Comparison of ENCODE assay signal across 17 cellular contexts in the genomic region with DNA sequence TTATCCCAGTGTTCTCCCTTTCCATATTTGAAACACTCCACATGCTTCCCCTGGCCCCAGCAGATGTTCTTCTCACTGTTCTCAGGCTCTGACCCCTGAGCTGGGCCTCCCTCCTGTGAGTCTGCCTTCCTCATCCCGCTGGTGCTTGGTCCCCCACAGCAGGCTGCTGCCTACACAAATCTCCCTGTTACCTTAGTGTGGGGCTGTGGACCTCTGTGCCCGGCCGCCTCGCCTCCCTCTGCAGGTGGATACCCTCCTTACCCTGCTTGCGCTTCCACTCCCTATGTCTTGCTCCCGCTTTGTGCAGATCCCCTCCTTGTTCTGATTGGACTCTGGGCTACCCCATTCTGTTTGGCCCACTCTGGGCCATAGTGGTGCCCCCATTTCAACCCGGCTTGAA. TPM values are rescaled to one million over a fixed set of nuclear protein-coding genes. Genes with fewer than 3 reads are reported as not detected.
A peak's percentile ranks its signal among the peaks of the same experiment; 100 is the strongest.
DNase-seq lines count a peak whose midpoint lies in the region; ATAC-seq and TF ChIP-seq lines count a peak whose summit lies in the region.
"Had no signal": no experiment of that assay in that cellular context is flagged by ENCODE, and none has a peak within 500 bp of the region (broad histone marks: within the 10 kb centered on the region; RNA-seq: fewer than 3 reads in every experiment).

No MANE protein-coding gene starts in this region.

- H3K4me3 ChIP-seq in GM23338, result no peak overlapping the region
- no peak overlapping the region for H3K4me3 ChIP-seq in endodermal cell (ENCODE audit: low read length)
- no peak overlapping the region for H3K4me3 ChIP-seq in muscle layer of colon (ENCODE audit: low read depth in 1 of 2, low read length in 2 of 2)
- H3K4me3 ChIP-seq: A549 had no signal

- H3K9me3 ChIP-seq in endodermal cell (ENCODE audit: control insufficient read depth, low read length) (no peaks in the 10 kb centered on the region), muscle layer of colon (ENCODE audit: low read length) (no peaks in the 10 kb centered on the region)
- H3K9me3 ChIP-seq: A549, BE2C, SK-N-SH had no signal

- H3K9me2 ChIP-seq in GM23338 (ENCODE audit: insufficient read depth), result no peaks in the 10 kb centered on the region
- H3K9me2 ChIP-seq: SK-N-SH had no signal

- H3K27me3 Mint-ChIP-seq in GM23338 (ENCODE audit: insufficient read depth, low read depth, poor library complexity), result no peaks in the 10 kb centered on the region
- H3K27me3 Mint-ChIP-seq in endodermal cell (ENCODE audit: insufficient read depth), result no peaks in the 10 kb centered on the region
- H3K27me3 Mint-ChIP-seq in stimulated activated naive B cell treated with anti-CD40 and anti-IgM and Interleukin-4, amounts not matched to agents 10 μg/mL and 1 μg/mL and 100 μg/mL, for 72 hours, result no peaks in the 10 kb centered on the region

- H3K4me3 Mint-ChIP-seq in GM23338 (no peak overlapping the region), endodermal cell (no peak overlapping the region)
- no peak overlapping the region for H3K4me3 Mint-ChIP-seq in stimulated activated naive B cell treated with anti-CD40 and anti-IgM and Interleukin-4, amounts not matched to agents 10 μg/mL and 1 μg/mL and 100 μg/mL, for 72 hours

- 0 out of 2 replicates have a peak, but pooled peaks cover 5% of the 10 kb centered on the region for H4K20me1 ChIP-seq in GM23338 (replicated peaks; ENCODE audit: insufficient read depth)

- H3K9ac ChIP-seq in endodermal cell (ENCODE audit: extremely low read depth, low read length, poor library complexity, severe bottlenecking) (no peak overlapping the region), muscle layer of colon (ENCODE audit: low read length) (no peak overlapping the region)
- H3K9ac ChIP-seq: SK-N-SH had no signal

- H3K27ac Mint-ChIP-seq in GM23338, result no peak overlapping the region
- H3K27ac Mint-ChIP-seq in endodermal cell, result peak overlapping the region; percentile 22
- no peak overlapping the region for H3K27ac Mint-ChIP-seq in stimulated activated naive B cell treated with anti-CD40 and anti-IgM and Interleukin-4, amounts not matched to agents 10 μg/mL and 1 μg/mL and 100 μg/mL, for 72 hours

- H3F3A ChIP-seq in GM23338 (replicated peaks; ENCODE audit: low read depth), result no peaks in the 10 kb centered on the region

- H3K4me1 Mint-ChIP-seq in GM23338, result peaks cover 21% of the 10 kb centered on the region
- peaks cover 42% of the 10 kb centered on the region for H3K4me1 Mint-ChIP-seq in endodermal cell
- H3K4me1 Mint-ChIP-seq in stimulated activated naive B cell treated with anti-CD40 and anti-IgM and Interleukin-4, amounts not matched to agents 10 μg/mL and 1 μg/mL and 100 μg/mL, for 72 hours, result peaks cover 7 to 10% of the 10 kb centered on the region in 2 donors

- CTCF ChIA-PET in HEK293T (lab: Yijun Ruan, JAX), result interaction anchor here (0.6 kb wide), 2 partner anchors 19 to 328 kb away, joined by 3 to 4 read pairs; no protein-coding TSS in a partner anchor

- DNase-seq in GM23338 (ENCODE audit: low spot score) (no peak), endodermal cell (peak; percentile 58), retina (peak; percentile 18), HEK293T (ENCODE audit: extremely low spot score) (no peak), NCI-H2196 (lab: John Stamatoyannopoulos, UW; ENCODE audit: unreplicated experiment) (no peak)
- no peak for DNase-seq in stimulated activated naive B cell treated with anti-CD40 and anti-IgM and Interleukin-4, amounts not matched to agents 10 μg/mL and 1 μg/mL and 100 μg/mL, for 72 hours
- DNase-seq: BE2C; EL; GF-D8; Karpas-422; NCI-H1694; NCI-H69; NK-92 treated with Interleukin-12 subunit alpha and Interleukin-12 subunit beta, amount 100 ng/mL, for 24 hours; SIG-M5; SK-N-SH had no signal

- no peak overlapping the region for H2AFZ ChIP-seq in GM23338

- WGBS in endodermal cell (ENCODE audit: insufficient coverage in 1 of 2, insufficient read length in 1 of 2), 2 experiments, result 93 to 97% methylated on average over 5 to 7 of the region's 7 CpGs

- H3K79me2 ChIP-seq in GM23338 (replicated peaks; ENCODE audit: insufficient read depth), result no peaks in the 10 kb centered on the region

- TF ChIP-seq CTCF in GM23338 (conservative IDR thresholded peaks at IDR 0.05; ENCODE audit: low read depth in 2 of 2) (no peak), endodermal cell (conservative IDR thresholded peaks at IDR 0.05) (peak; percentile 16)

- ATAC-seq in GM23338, result peak; percentile 75
- ATAC-seq in stimulated activated naive B cell treated with anti-CD40 and anti-IgM and Interleukin-4, amounts not matched to agents 10 μg/mL and 1 μg/mL and 100 μg/mL, for 72 hours (replicated peaks), result no peak

- H3K27me3 ChIP-seq in GM23338 (ENCODE audit: insufficient read depth) (no peaks in the 10 kb centered on the region), endodermal cell (ENCODE audit: control insufficient read depth, insufficient read depth, low read length, poor library complexity, severe bottlenecking) (no peaks in the 10 kb centered on the region), muscle layer of colon (ENCODE audit: control insufficient read depth in 1 of 2, insufficient read depth in 2 of 2, low read length in 2 of 2) (no peaks in the 10 kb centered on the region)
- H3K27me3 ChIP-seq: BE2C had no signal

- H3K36me3 Mint-ChIP-seq in GM23338 (ENCODE audit: low read depth) (no peaks in the 10 kb centered on the region), endodermal cell (ENCODE audit: low read depth) (peaks cover 31% of the 10 kb centered on the region)
- peaks cover 7 to 16% of the 10 kb centered on the region in 2 donors for H3K36me3 Mint-ChIP-seq in stimulated activated naive B cell treated with anti-CD40 and anti-IgM and Interleukin-4, amounts not matched to agents 10 μg/mL and 1 μg/mL and 100 μg/mL, for 72 hours

- POLR2A ChIA-PET in HEK293T (lab: Yijun Ruan, JAX), result no interaction called here

- H3K36me3 ChIP-seq in GM23338 (ENCODE audit: insufficient read depth), result no peaks in the 10 kb centered on the region
- no peaks in the 10 kb centered on the region for H3K36me3 ChIP-seq in endodermal cell (ENCODE audit: control insufficient read depth, insufficient read depth, low read length)
- H3K36me3 ChIP-seq in muscle layer of colon (ENCODE audit: insufficient read depth, low read length), result no peaks in the 10 kb centered on the region
- H3K36me3 ChIP-seq: BE2C had no signal

- H3K27ac ChIP-seq in GM23338 (ENCODE audit: low read depth) (no peak overlapping the region), endodermal cell (ENCODE audit: low read depth, low read length) (no peak overlapping the region), muscle layer of colon (ENCODE audit: low read depth, low read length) (peak overlapping the region; percentile 42)
- H3K27ac ChIP-seq: A549 had no signal

- no peak overlapping the region for H3K4me2 ChIP-seq in GM23338
- H3K4me2 ChIP-seq: A549, SK-N-SH had no signal

- H3K4me1 ChIP-seq in GM23338 (ENCODE audit: insufficient read depth) (no peaks in the 10 kb centered on the region), endodermal cell (ENCODE audit: control insufficient read depth, insufficient read depth, low read length) (peaks cover 11% of the 10 kb centered on the region), muscle layer of colon (ENCODE audit: insufficient read depth, low read length) (peaks cover 24% of the 10 kb centered on the region)
- H3K4me1 ChIP-seq: A549, BE2C had no signal

- H3K9me3 Mint-ChIP-seq in GM23338, result no peaks in the 10 kb centered on the region
- peaks cover 3% of the 10 kb centered on the region for H3K9me3 Mint-ChIP-seq in endodermal cell
- no peaks in the 10 kb centered on the region for H3K9me3 Mint-ChIP-seq in stimulated activated naive B cell treated with anti-CD40 and anti-IgM and Interleukin-4, amounts not matched to agents 10 μg/mL and 1 μg/mL and 100 μg/mL, for 72 hours

TF ChIP-seq in GM23338, 12 proteins besides CTCF, POLR2A, EP300 and RAD21 (continues in another document):
- TF ChIP-seq EZH2 (IDR thresholded peaks at IDR 0.05; ENCODE audit: low read depth, unreplicated experiment) (no peak), JUNB (IDR thresholded peaks at IDR 0.05; ENCODE audit: unreplicated experiment) (no peak), CREB1 (CRISPR knock-in tag; IDR thresholded peaks at IDR 0.05; ENCODE audit: low read depth) (no peak), POLR2AphosphoS5 (IDR thresholded peaks at IDR 0.05; ENCODE audit: low read depth) (no peak)

TF ChIP-seq in HEK293T, 16 proteins besides CTCF, POLR2A, EP300 and RAD21 (continues in another document):
- no peak for TF ChIP-seq CTBP1 (IDR thresholded peaks at IDR 0.05; ENCODE audit: borderline replicate concordance)
- no peak for TF ChIP-seq BHLHE40 (IDR thresholded peaks at IDR 0.05; ENCODE audit: borderline replicate concordance)
- no peak for TF ChIP-seq ZNF384 (IDR thresholded peaks at IDR 0.05)
- no peak for TF ChIP-seq LEF1 (IDR thresholded peaks at IDR 0.05; ENCODE audit: borderline replicate concordance)
- no peak for TF ChIP-seq TARDBP (IDR thresholded peaks at IDR 0.05)
- no peak for TF ChIP-seq ARNT (IDR thresholded peaks at IDR 0.05)
- no peak for TF ChIP-seq FOXK2 (IDR thresholded peaks at IDR 0.05)
- no peak for TF ChIP-seq SP1 (IDR thresholded peaks at IDR 0.05)
- TF ChIP-seq SUZ12 (IDR thresholded peaks at IDR 0.05), result no peak
- TF ChIP-seq NFRKB (IDR thresholded peaks at IDR 0.05), result no peak
- no peak for TF ChIP-seq FOXM1 (IDR thresholded peaks at IDR 0.05; ENCODE audit: borderline replicate concordance)
- no peak for TF ChIP-seq L3MBTL2 (conservative IDR thresholded peaks at IDR 0.05)
- TF ChIP-seq FOXA1 (IDR thresholded peaks at IDR 0.05), result no peak
- no peak for TF ChIP-seq HDGF (IDR thresholded peaks at IDR 0.05; ENCODE audit: borderline replicate concordance)
- TF ChIP-seq, protein P1, sequence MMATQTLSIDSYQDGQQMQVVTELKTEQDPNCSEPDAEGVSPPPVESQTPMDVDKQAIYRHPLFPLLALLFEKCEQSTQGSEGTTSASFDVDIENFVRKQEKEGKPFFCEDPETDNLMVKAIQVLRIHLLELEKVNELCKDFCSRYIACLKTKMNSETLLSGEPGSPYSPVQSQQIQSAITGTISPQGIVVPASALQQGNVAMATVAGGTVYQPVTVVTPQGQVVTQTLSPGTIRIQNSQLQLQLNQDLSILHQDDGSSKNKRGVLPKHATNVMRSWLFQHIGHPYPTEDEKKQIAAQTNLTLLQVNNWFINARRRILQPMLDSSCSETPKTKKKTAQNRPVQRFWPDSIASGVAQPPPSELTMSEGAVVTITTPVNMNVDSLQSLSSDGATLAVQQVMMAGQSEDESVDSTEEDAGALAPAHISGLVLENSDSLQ (IDR thresholded peaks at IDR 0.05), result no peak

RNA-seq across cellular contexts. Expression of a gene that starts 6.9 kb away (rescaled TPM):
- total RNA-seq in GM23338 (2014; rRNA removed; shearing (Covaris generic)), result 20.4 and 29.6 TPM in 2 replicates
- 23.8 and 27.3 TPM in 2 replicates for polyA plus RNA-seq in GM23338 (2016; fragmentation: Nextera tagmentation; extraction: Ambion mirVana)
- total RNA-seq in endodermal cell, result 100 to 1,000 TPM in 1 of 2 donors, 10 to 100 TPM in 1; 81.7 to 125 TPM
- 57.7 TPM for polyA plus RNA-seq in endodermal cell (2013, experiment 1 of 2)
- 52.7 TPM for polyA plus RNA-seq in endodermal cell (2013, experiment 2 of 2)

RNA-seq across cellular contexts. Expression of a gene that starts 35.9 kb away (rescaled TPM):
- 229 and 236 TPM in 2 replicates for total RNA-seq in GM23338 (2014; rRNA removed; shearing (Covaris generic))
- polyA plus RNA-seq in GM23338 (2016; fragmentation: Nextera tagmentation; extraction: Ambion mirVana), result 403 and 408 TPM in 2 replicates
- 100 to 1,000 TPM; 188 to 362 TPM for total RNA-seq in endodermal cell
- 183 TPM for polyA plus RNA-seq in endodermal cell (2013, experiment 1 of 2)
- polyA plus RNA-seq in endodermal cell (2013, experiment 2 of 2), result 196 TPM

Comparison
In these comparisons a context has a peak if more than half of its experiments do, and no peak if none do; other contexts are left out.
1. DNase-seq: peak in endodermal cell (single experiment) and retina (single experiment); none in GM23338 (single experiment), HEK293T (single experiment), NCI-H2196 (single experiment) and stimulated activated naive B cell treated with anti-CD40 and anti-IgM and Interleukin-4, amounts not matched to agents 10 μg/mL and 1 μg/mL and 100 μg/mL, for 72 hours (single experiment).